ENCODE assay signal across 9 cellular contexts in genomic region chr17:31696184-31696602, GRCh38.
A peak's percentile ranks its signal among the peaks of the same experiment; 100 is the strongest.
DNase-seq lines count a peak whose midpoint lies in the region; ATAC-seq, FAIRE-seq and TF ChIP-seq lines count a peak whose summit lies in the region.
"Had no signal": no experiment of that assay in that cellular context is flagged by ENCODE, and none has a peak within 500 bp of the region (broad histone marks: within the 10 kb centered on the region; RNA-seq: fewer than 3 reads in every experiment).

No MANE protein-coding gene starts in this region.

- peak in 1 of 4 experiments; percentile 30 for TF ChIP-seq CTCF in sigmoid colon (IDR thresholded peaks at IDR 0.05)

- no peaks in the 10 kb centered on the region for H3K9me3 ChIP-seq in sigmoid colon

- H3K27me3 ChIP-seq in sigmoid colon: no peaks in the 10 kb centered on the region

- no peaks in the 10 kb centered on the region for H3K36me3 ChIP-seq in sigmoid colon

- TF ChIP-seq POLR2A in sigmoid colon (IDR thresholded peaks at IDR 0.05) (no peak), GM12892 (IDR thresholded peaks at IDR 0.05; ENCODE audit: low read depth, low read length) (no peak)

- WGBS in sigmoid colon, 2 donors: 69 to 81% methylated on average over 12 of the region's 12 CpGs

- no peak for FAIRE-seq in GM12892 (lab: Jason Lieb, UNC)

- DNase-seq in GM04504 (ENCODE audit: low read depth) (peak; percentile 96), brain pericyte (ENCODE audit: low read depth, low spot score) (peak; percentile 63), iPS-NIHi11 (ENCODE audit: low spot score) (peak; percentile 55), sigmoid colon (peak; percentile 96), NCI-H2171 (lab: John Stamatoyannopoulos, UW) (no peak), GM12892 (ENCODE audit: insufficient read length) (no peak)
- no peak for DNase-seq in activated naive CD4-positive, alpha-beta T cell (lab: John Stamatoyannopoulos, UW)
- DNase-seq: activated B cell treated with CpG ODN at 0.5 μM for 24 hours had no signal

- intact Hi-C loops in sigmoid colon (cut with DNase I): loop anchor here (2.0 kb wide), 2 partner anchors 41 to 137 kb away; no protein-coding TSS in a partner anchor

- H3K4me3 ChIP-seq in sigmoid colon: no peak overlapping the region

- peaks cover 0 to 84% (median 73%) of the 10 kb centered on the region in 4 donors for H3K4me1 ChIP-seq in sigmoid colon

- peak overlapping the region; percentile 81 to 86 (median 83) for H3K27ac ChIP-seq in sigmoid colon

- TF ChIP-seq EP300 in sigmoid colon (IDR thresholded peaks at IDR 0.05): peak in 3 of 4 donors; percentile 78 to 89 (median 80)

- no peak for ATAC-seq in GM18861 (IDR thresholded peaks at IDR 0.05; ENCODE audit: unreplicated experiment)

Comparison
In these comparisons a context has a peak if more than half of its experiments do, and no peak if none do; other contexts are left out.
1. DNase-seq: peak in GM04504 (single experiment), brain pericyte (single experiment), iPS-NIHi11 (single experiment) and sigmoid colon (single experiment); none in activated naive CD4-positive, alpha-beta T cell (0 of 4), NCI-H2171 (single experiment) and GM12892 (single experiment).